30 cellular contexts compared by ENCODE assay signal in genomic region chr16:3377917-3378316, GRCh38. TPM values are rescaled to one million over a fixed set of nuclear protein-coding genes. Genes with fewer than 3 reads are reported as not detected.
"Had no signal": no experiment of that assay in that cellular context is flagged by ENCODE, and none has a peak within 500 bp of the region (broad histone marks: within the 10 kb centered on the region; RNA-seq: fewer than 3 reads in every experiment).

No MANE protein-coding gene starts in this region.

- H3K27ac Mint-ChIP-seq: dendritic cell treated with granulocyte-macrophage colony-stimulating factor and Interleukin-4, amounts not matched to agents 40 ng/mL and 50 ng/mL, for 4 days; effector memory CD8-positive, alpha-beta T cell; immature natural killer cell; mesothelial cell of epicardium; naive B cell had no signal

- H3K4me3 ChIP-seq: colonic mucosa, esophagus muscularis mucosa, gastroesophageal sphincter, heart left ventricle, hepatocyte, left ventricle myocardium inferior, lower lobe of right lung, mucosa of descending colon had no signal

- H3K27ac ChIP-seq: colonic mucosa, esophagus muscularis mucosa, foreskin keratinocyte, gastroesophageal sphincter, heart left ventricle, hepatocyte, left ventricle myocardium inferior, lower lobe of right lung had no signal

- FAIRE-seq: endothelial cell of umbilical vein, frontal cortex, kidney had no signal

- H3K4me1 ChIP-seq: colonic mucosa, esophagus muscularis mucosa, foreskin keratinocyte, gastroesophageal sphincter, heart left ventricle, left ventricle myocardium inferior, lower lobe of right lung had no signal

- DNase-seq: colonic mucosa; cortex of kidney; effector CD8-positive, alpha-beta T cell; effector memory CD8-positive, alpha-beta T cell; foreskin keratinocyte; heart left ventricle; hypothalamus; immature natural killer cell; islet precursor cell; kidney; kidney glomerular epithelial cell; left colon; left ventricle myocardium inferior; lower lobe of right lung; mesenchymal stem cell; mucosa of descending colon; naive B cell had no signal

- H3K27me3 ChIP-seq: colonic mucosa, esophagus muscularis mucosa, foreskin keratinocyte, gastroesophageal sphincter, heart left ventricle, hepatocyte had no signal

- H3K4me3 Mint-ChIP-seq: dendritic cell treated with granulocyte-macrophage colony-stimulating factor and Interleukin-4, amounts not matched to agents 40 ng/mL and 50 ng/mL, for 4 days; effector memory CD8-positive, alpha-beta T cell; immature natural killer cell; mesothelial cell of epicardium had no signal

- H3K4me1 Mint-ChIP-seq: immature natural killer cell, mesothelial cell of epicardium, naive B cell had no signal

- H3K4me2 ChIP-seq: hepatocyte had no signal

- H3K79me2 ChIP-seq: hepatocyte had no signal

- ATAC-seq: effector memory CD8-positive, alpha-beta T cell; foreskin keratinocyte; gastroesophageal sphincter; heart left ventricle; left colon; left lobe of liver; lower lobe of right lung; mucosa of descending colon had no signal

- H3K27me3 Mint-ChIP-seq: dendritic cell treated with granulocyte-macrophage colony-stimulating factor and Interleukin-4, amounts not matched to agents 40 ng/mL and 50 ng/mL, for 4 days; effector memory CD8-positive, alpha-beta T cell; naive B cell had no signal

- H3K9me3 ChIP-seq: left ventricle myocardium inferior had no signal

- H2AFZ ChIP-seq: hepatocyte had no signal

RNA-seq across cellular contexts. Expression of gene OR2C1, which starts 22.2 kb away (rescaled TPM):
- total RNA-seq: colonic mucosa, endothelial cell of umbilical vein, epithelial cell of proximal tubule, esophagus muscularis mucosa, fibroblast of villous mesenchyme, hepatocyte, kidney, left colon, left lobe of liver, lower lobe of right lung, lung microvascular endothelial cell, mesenteric fat pad, myocyte had no signal
- polyA plus RNA-seq: endothelial cell of umbilical vein, foreskin keratinocyte, heart left ventricle had no signal
